In genomic region chr3:117510396-117510795, GRCh38 we compare ENCODE assay signal across 27 cellular contexts.
DNase-seq lines count a peak whose midpoint lies in the region; ATAC-seq and TF ChIP-seq lines count a peak whose summit lies in the region.
"Had no signal": no experiment of that assay in that cellular context is flagged by ENCODE, and none has a peak within 500 bp of the region (broad histone marks: within the 10 kb centered on the region; RNA-seq: fewer than 3 reads in every experiment).

No MANE protein-coding gene starts in this region.

- no peaks in the 10 kb centered on the region for H4K20me1 ChIP-seq in neural progenitor cell (ENCODE audit: low read depth)

- H3K27me3 ChIP-seq in BJ (ENCODE audit: control insufficient read depth, insufficient read depth, low read length): no peaks in the 10 kb centered on the region
- H3K27me3 ChIP-seq in neural progenitor cell: no peaks in the 10 kb centered on the region
- H3K27me3 ChIP-seq in ovary: no peaks in the 10 kb centered on the region
- no peaks in the 10 kb centered on the region for H3K27me3 ChIP-seq in naive thymus-derived CD4-positive, alpha-beta T cell (ENCODE audit: control insufficient read depth in 2 of 2, insufficient read depth in 2 of 2, low read length in 2 of 2)
- H3K27me3 ChIP-seq: MG63, upper lobe of right lung had no signal

- H3K4me3 Mint-ChIP-seq in neural progenitor cell: no peak overlapping the region
- no peak overlapping the region for H3K4me3 Mint-ChIP-seq in naive thymus-derived CD4-positive, alpha-beta T cell
- H3K4me3 Mint-ChIP-seq: activated CD4-positive, alpha-beta memory T cell treated with anti-CD3 and anti-CD28 coated beads, Interleukin-2, amount 10 ng/mL, durations not matched to agents 7 days and 5 days; activated naive CD8-positive, alpha-beta T cell treated with anti-CD3 and anti-CD28 coated beads, Interleukin-2, amount 10 ng/mL, durations not matched to agents 7 days and 5 days; neural crest cell; stimulated activated memory B cell treated with anti-CD40 and anti-IgM and Interleukin-4, amounts not matched to agents 10 μg/mL and 1 μg/mL and 100 μg/mL, for 72 hours; T-helper 1 cell treated with Interleukin-12 subunit alpha and Interleukin-12 subunit beta and Interleukin-4 antibody, amounts not matched to agents 30 μg/mL and 1 μg/mL, for 36 hours had no signal

- CTCF ChIA-PET in BJ (lab: Yijun Ruan, JAX): no interaction called here
- CTCF ChIA-PET in naive thymus-derived CD4-positive, alpha-beta T cell (lab: Charles Lee): no interaction called here

- no peak for TF ChIP-seq EP300 in ovary (IDR thresholded peaks at IDR 0.05)

- H3K4me1 Mint-ChIP-seq in neural progenitor cell: no peaks in the 10 kb centered on the region
- peaks cover 0 to 2% (median 0%) of the 10 kb centered on the region in 7 donors for H3K4me1 Mint-ChIP-seq in naive thymus-derived CD4-positive, alpha-beta T cell
- H3K4me1 Mint-ChIP-seq: activated CD4-positive, alpha-beta memory T cell treated with anti-CD3 and anti-CD28 coated beads, Interleukin-2, amount 10 ng/mL, durations not matched to agents 7 days and 5 days; activated naive CD8-positive, alpha-beta T cell treated with anti-CD3 and anti-CD28 coated beads, Interleukin-2, amount 10 ng/mL, durations not matched to agents 7 days and 5 days; neural crest cell; stimulated activated memory B cell treated with anti-CD40 and anti-IgM and Interleukin-4, amounts not matched to agents 10 μg/mL and 1 μg/mL and 100 μg/mL, for 72 hours had no signal

- no peak overlapping the region for H3K27ac Mint-ChIP-seq in neural progenitor cell
- H3K27ac Mint-ChIP-seq in naive thymus-derived CD4-positive, alpha-beta T cell: no peak overlapping the region
- H3K27ac Mint-ChIP-seq: activated CD4-positive, alpha-beta memory T cell treated with anti-CD3 and anti-CD28 coated beads, Interleukin-2, amount 10 ng/mL, durations not matched to agents 7 days and 5 days; activated naive CD8-positive, alpha-beta T cell treated with anti-CD3 and anti-CD28 coated beads, Interleukin-2, amount 10 ng/mL, durations not matched to agents 7 days and 5 days; activated T-helper 2 cell treated with anti-CD3 and anti-CD28 coated beads, Interferon-gamma antibody, Interleukin-2, Interleukin-4, amounts not matched to agents 10 μg/mL and 5 μg/mL and 100 μg/mL, durations not matched to agents 14 hours and 24 hours and 36 hours; stimulated activated memory B cell treated with anti-CD40 and anti-IgM and Interleukin-4, amounts not matched to agents 10 μg/mL and 1 μg/mL and 100 μg/mL, for 72 hours; T-helper 1 cell treated with Interleukin-12 subunit alpha and Interleukin-12 subunit beta and Interleukin-4 antibody, amounts not matched to agents 30 μg/mL and 1 μg/mL, for 36 hours had no signal

- H3K36me3 Mint-ChIP-seq in neural progenitor cell: no peaks in the 10 kb centered on the region
- no peaks in the 10 kb centered on the region for H3K36me3 Mint-ChIP-seq in naive thymus-derived CD4-positive, alpha-beta T cell
- H3K36me3 Mint-ChIP-seq: activated naive CD8-positive, alpha-beta T cell treated with anti-CD3 and anti-CD28 coated beads, Interleukin-2, amount 10 ng/mL, durations not matched to agents 7 days and 5 days; stimulated activated memory B cell treated with anti-CD40 and anti-IgM and Interleukin-4, amounts not matched to agents 10 μg/mL and 1 μg/mL and 100 μg/mL, for 72 hours had no signal

- H3K9me3 Mint-ChIP-seq in neural progenitor cell: no peaks in the 10 kb centered on the region
- H3K9me3 Mint-ChIP-seq in naive thymus-derived CD4-positive, alpha-beta T cell: peaks cover 0 to 17% (median 5%) of the 10 kb centered on the region in 11 donors
- H3K9me3 Mint-ChIP-seq: activated CD4-positive, alpha-beta memory T cell treated with anti-CD3 and anti-CD28 coated beads, Interleukin-2, amount 10 ng/mL, durations not matched to agents 7 days and 5 days; activated naive CD8-positive, alpha-beta T cell treated with anti-CD3 and anti-CD28 coated beads, Interleukin-2, amount 10 ng/mL, durations not matched to agents 7 days and 5 days; T-helper 1 cell treated with Interleukin-12 subunit alpha and Interleukin-12 subunit beta and Interleukin-4 antibody, amounts not matched to agents 30 μg/mL and 1 μg/mL, for 36 hours had no signal

- no peaks in the 10 kb centered on the region for H3K79me2 ChIP-seq in neural progenitor cell (ENCODE audit: low read depth)

- no peak for TF ChIP-seq POLR2A in ovary (IDR thresholded peaks at IDR 0.05)

- TF ChIP-seq CTCF in BJ (IDR thresholded peaks at IDR 0.05; ENCODE audit: insufficient read depth, low read depth, low read length): no peak
- TF ChIP-seq CTCF in neural progenitor cell (IDR thresholded peaks at IDR 0.05): no peak
- TF ChIP-seq CTCF in ovary (IDR thresholded peaks at IDR 0.05): no peak

- no peak for ATAC-seq in HG02588 (IDR thresholded peaks at IDR 0.05; ENCODE audit: unreplicated experiment)
- ATAC-seq in GM21360 (IDR thresholded peaks at IDR 0.05; ENCODE audit: unreplicated experiment): no peak
- no peak for ATAC-seq in naive thymus-derived CD4-positive, alpha-beta T cell
- ATAC-seq: K562; sciatic nerve; stimulated activated memory B cell treated with anti-CD40 and anti-IgM and Interleukin-4, amounts not matched to agents 10 μg/mL and 1 μg/mL and 100 μg/mL, for 72 hours had no signal

- H3K36me3 ChIP-seq in BJ (ENCODE audit: control insufficient read depth, insufficient read depth, low read length): no peaks in the 10 kb centered on the region
- H3K36me3 ChIP-seq in neural progenitor cell: no peaks in the 10 kb centered on the region
- no peaks in the 10 kb centered on the region for H3K36me3 ChIP-seq in ovary
- H3K36me3 ChIP-seq in naive thymus-derived CD4-positive, alpha-beta T cell (ENCODE audit: control insufficient read depth in 2 of 3, insufficient read depth in 3 of 3, low read length in 3 of 3): no peaks in the 10 kb centered on the region
- H3K36me3 ChIP-seq: MG63, upper lobe of right lung had no signal

- no peaks in the 10 kb centered on the region for H3F3A ChIP-seq in neural progenitor cell (ENCODE audit: low read depth)

- no peaks in the 10 kb centered on the region for H3K27me3 Mint-ChIP-seq in neural progenitor cell (ENCODE audit: insufficient read depth, low read depth)
- no peaks in the 10 kb centered on the region for H3K27me3 Mint-ChIP-seq in naive thymus-derived CD4-positive, alpha-beta T cell
- H3K27me3 Mint-ChIP-seq: activated CD4-positive, alpha-beta memory T cell treated with anti-CD3 and anti-CD28 coated beads, Interleukin-2, amount 10 ng/mL, durations not matched to agents 7 days and 5 days; activated naive CD8-positive, alpha-beta T cell treated with anti-CD3 and anti-CD28 coated beads, Interleukin-2, amount 10 ng/mL, durations not matched to agents 7 days and 5 days; stimulated activated memory B cell treated with anti-CD40 and anti-IgM and Interleukin-4, amounts not matched to agents 10 μg/mL and 1 μg/mL and 100 μg/mL, for 72 hours had no signal

- peak overlapping the region; percentile 30 for H2AFZ ChIP-seq in neural progenitor cell (replicated peaks)

- no peak overlapping the region for H3K9ac ChIP-seq in neural progenitor cell

- no peak overlapping the region for H3K4me2 ChIP-seq in neural progenitor cell

- WGBS in ovary, 3 donors: 12 to 30% (median 23%) methylated on average over 1 of the region's 1 CpG

- POLR2A ChIA-PET in BJ (lab: Charles Lee): no interaction called here
- POLR2A ChIA-PET in naive thymus-derived CD4-positive, alpha-beta T cell (lab: Charles Lee): no interaction called here

- H3K4me1 ChIP-seq in neural progenitor cell: peaks cover 4% of the 10 kb centered on the region
- H3K4me1 ChIP-seq in ovary (ENCODE audit: insufficient read depth): no peaks in the 10 kb centered on the region
- no peaks in the 10 kb centered on the region for H3K4me1 ChIP-seq in naive thymus-derived CD4-positive, alpha-beta T cell (ENCODE audit: control insufficient read depth in 2 of 2, insufficient read depth in 2 of 2, low read length in 2 of 2)
- H3K4me1 ChIP-seq: upper lobe of right lung had no signal

- DNase-seq in BJ (ENCODE audit: low read depth): peak; percentile 35
- peak; percentile 46 for DNase-seq in HS-27A (ENCODE audit: low read depth)
- peak; percentile 28 for DNase-seq in fibroblast of peridontal ligament (ENCODE audit: extremely low read depth)
- DNase-seq in neural progenitor cell (ENCODE audit: low spot score): no peak
- DNase-seq in ovary: no peak
- no peak for DNase-seq in naive thymus-derived CD4-positive, alpha-beta T cell
- DNase-seq: ACHN; activated CD4-positive, alpha-beta memory T cell treated with anti-CD3 and anti-CD28 coated beads, Interleukin-2, amount 10 ng/mL, durations not matched to agents 7 days and 5 days; activated naive CD8-positive, alpha-beta T cell treated with anti-CD3 and anti-CD28 coated beads, Interleukin-2, amount 10 ng/mL, durations not matched to agents 7 days and 5 days; Calu3; DMS79 treated with DMSO at 0.1 percent for 48 hours; mammary epithelial cell; MG63; NCI-H1417 treated with DMSO at 0.1 percent for 48 hours; NCI-H345; NCI-H748 treated with DMSO at 0.1 percent for 48 hours; posterior cingulate gyrus; stimulated activated CD4-positive, alpha-beta T cell treated with anti-CD3 and anti-CD28 coated beads, Interleukin-4, amount 100 ng/mL, for 4 hours; upper lobe of right lung had no signal

- intact Hi-C loops in ovary (cut with DNase I): no loop called here
- intact Hi-C loops in naive thymus-derived CD4-positive, alpha-beta T cell (cut with micrococcal nuclease): no loop called here

- H3K9me3 ChIP-seq in neural progenitor cell (ENCODE audit: low read depth) (no peaks in the 10 kb centered on the region), ovary (no peaks in the 10 kb centered on the region)
- no peaks in the 10 kb centered on the region for H3K9me3 ChIP-seq in naive thymus-derived CD4-positive, alpha-beta T cell (ENCODE audit: control insufficient read depth in 2 of 3, low read length in 3 of 3)
- H3K9me3 ChIP-seq: upper lobe of right lung had no signal

- H3K27ac ChIP-seq in neural progenitor cell (no peak overlapping the region), ovary (no peak overlapping the region)
- H3K27ac ChIP-seq in naive thymus-derived CD4-positive, alpha-beta T cell (ENCODE audit: low read depth, low read length): no peak overlapping the region
- H3K27ac ChIP-seq: upper lobe of right lung had no signal

- H3K4me3 ChIP-seq in BJ (ENCODE audit: low read depth, low read length) (no peak overlapping the region), neural progenitor cell (no peak overlapping the region), ovary (no peak overlapping the region)
- no peak overlapping the region for H3K4me3 ChIP-seq in naive thymus-derived CD4-positive, alpha-beta T cell (ENCODE audit: low read length)
- H3K4me3 ChIP-seq: K562, MG63, upper lobe of right lung had no signal

Comparison
In these comparisons a context has a peak if more than half of its experiments do, and no peak if none do; other contexts are left out.
1. DNase-seq: peak in BJ (single experiment), HS-27A (single experiment) and fibroblast of peridontal ligament (single experiment); none in neural progenitor cell (single experiment), ovary (0 of 5) and naive thymus-derived CD4-positive, alpha-beta T cell (0 of 9).